Comparison of ENCODE assay signal across 16 cellular contexts in genomic region chr1:200336111-200336845, GRCh38.
DNase-seq lines count a peak whose midpoint lies in the region; ATAC-seq and TF ChIP-seq lines count a peak whose summit lies in the region.
"Had no signal": no experiment of that assay in that cellular context is flagged by ENCODE, and none has a peak within 500 bp of the region (broad histone marks: within the 10 kb centered on the region; RNA-seq: fewer than 3 reads in every experiment).

No MANE protein-coding gene starts in this region.

- H3K27ac ChIP-seq in neutrophil: peak overlapping the region; percentile 88
- H3K27ac ChIP-seq: esophagus muscularis mucosa, ovary had no signal

- DNase-seq in EH (ENCODE audit: low read depth): peak; percentile 88
- DNase-seq in NCI-H226: peak; percentile 66
- peak; percentile 70 to 72 for DNase-seq in dermis microvascular lymphatic vessel endothelial cell (ENCODE audit: low read depth in 2 of 2)
- no peak for DNase-seq in NCI-H82 treated with DMSO at 0.1 percent for 48 hours (lab: John Stamatoyannopoulos, UW; ENCODE audit: unreplicated experiment)
- DNase-seq in occipital lobe (lab: John Stamatoyannopoulos, UW): no peak
- DNase-seq: anterior cingulate cortex, DMS 273 treated with DMSO at 0.1 percent for 48 hours, Kasumi-1, kidney, NCI-H446, ovary, substantia nigra had no signal

- H3K27me3 ChIP-seq in neutrophil: no peaks in the 10 kb centered on the region
- H3K27me3 ChIP-seq: esophagus muscularis mucosa, ovary had no signal

- peaks cover 28 to 32% of the 10 kb centered on the region in 2 experiments for H3K4me1 ChIP-seq in neutrophil (ENCODE audit: control insufficient read depth in 1 of 2, insufficient read depth in 1 of 2, low read depth in 1 of 2, low read length in 1 of 2)

- ATAC-seq in HG03354 (IDR thresholded peaks at IDR 0.05; ENCODE audit: poor library complexity, severe bottlenecking, unreplicated experiment): no peak
- ATAC-seq in GM18498 (IDR thresholded peaks at IDR 0.05; ENCODE audit: unreplicated experiment): no peak

- TF ChIP-seq CTCF in neutrophil (IDR thresholded peaks at IDR 0.05): no peak

- no peaks in the 10 kb centered on the region for H3K9me3 ChIP-seq in neutrophil
- H3K9me3 ChIP-seq: esophagus muscularis mucosa, ovary had no signal

- H3K36me3 ChIP-seq in neutrophil: no peaks in the 10 kb centered on the region
- H3K36me3 ChIP-seq: esophagus muscularis mucosa, ovary had no signal

- H3K4me3 ChIP-seq in neutrophil (ENCODE audit: low read depth in 1 of 2, low read length in 1 of 2): no peak overlapping the region
- H3K4me3 ChIP-seq: esophagus muscularis mucosa, ovary had no signal

Comparison
In these comparisons a context has a peak if more than half of its experiments do, and no peak if none do; other contexts are left out.
1. DNase-seq: peak in EH (single experiment), NCI-H226 (single experiment) and dermis microvascular lymphatic vessel endothelial cell (2 of 2); none in NCI-H82 treated with DMSO at 0.1 percent for 48 hours (single experiment) and occipital lobe (single experiment).